Comparison of ENCODE assay signal across 11 cellular contexts in genomic region chr13:87680298-87680697, GRCh38. TPM values are rescaled to one million over a fixed set of nuclear protein-coding genes. Genes with fewer than 3 reads are reported as not detected.
A peak's percentile ranks its signal among the peaks of the same experiment; 100 is the strongest.
DNase-seq lines count a peak whose midpoint lies in the region; ATAC-seq and TF ChIP-seq lines count a peak whose summit lies in the region.
"Had no signal": no experiment of that assay in that cellular context is flagged by ENCODE, and none has a peak within 500 bp of the region (broad histone marks: within the 10 kb centered on the region; RNA-seq: fewer than 3 reads in every experiment).

No MANE protein-coding gene starts in this region.

- H3K36me3 ChIP-seq in BE2C (no peaks in the 10 kb centered on the region), right atrium auricular region (no peaks in the 10 kb centered on the region)

- H3K27me3 ChIP-seq in BE2C = no peaks in the 10 kb centered on the region
- H3K27me3 ChIP-seq in right atrium auricular region = peaks cover 4 to 14% of the 10 kb centered on the region in 2 donors

- DNase-seq in BE2C = peak; percentile 20
- DNase-seq in NCI-H748 (lab: John Stamatoyannopoulos, UW; ENCODE audit: unreplicated experiment) = peak; percentile 92
- no peak for DNase-seq in epithelial cell of proximal tubule (ENCODE audit: low read depth)
- DNase-seq in right atrium auricular region (ENCODE audit: low spot score) = no peak
- DNase-seq in activated gamma-delta T cell treated with Interleukin-2 at 50 U/mL for 16 hours = no peak
- DNase-seq: CD4-positive, alpha-beta memory T cell; left ventricle myocardium superior; posterior cingulate gyrus had no signal

- H3K4me3 ChIP-seq in BE2C (ENCODE audit: low read depth, low read length) (no peak overlapping the region), epithelial cell of proximal tubule (ENCODE audit: low read depth, low read length) (no peak overlapping the region), right atrium auricular region (no peak overlapping the region)

- H3K27ac ChIP-seq in right atrium auricular region = no peak overlapping the region

- peak; percentile 73 for TF ChIP-seq EP300 in Ishikawa (IDR thresholded peaks at IDR 0.05; ENCODE audit: borderline replicate concordance)

- peak; percentile 50 for TF ChIP-seq CTCF in BE2C (IDR thresholded peaks at IDR 0.05; ENCODE audit: low read depth, low read length)
- peak; percentile 57 for TF ChIP-seq CTCF in epithelial cell of proximal tubule (conservative IDR thresholded peaks at IDR 0.05; ENCODE audit: low read depth, low read length)
- TF ChIP-seq CTCF in right atrium auricular region (IDR thresholded peaks at IDR 0.05) = no peak

- peak; percentile 76 for TF ChIP-seq RAD21 in Ishikawa (IDR thresholded peaks at IDR 0.05; ENCODE audit: low read depth)

- H3K4me1 ChIP-seq in BE2C (no peaks in the 10 kb centered on the region), right atrium auricular region (peaks cover 0 to 13% of the 10 kb centered on the region in 2 donors)

- H3K9me3 ChIP-seq in BE2C = no peaks in the 10 kb centered on the region
- H3K9me3 ChIP-seq in right atrium auricular region = no peaks in the 10 kb centered on the region

- no peak for ATAC-seq in HG03378 (IDR thresholded peaks at IDR 0.05; ENCODE audit: unreplicated experiment)
- ATAC-seq in HG03442 (IDR thresholded peaks at IDR 0.05; ENCODE audit: unreplicated experiment) = no peak
- ATAC-seq: left ventricle myocardium superior had no signal

TF ChIP-seq in Ishikawa, 13 proteins besides CTCF, POLR2A, EP300 and RAD21:
- peak; percentile 62; the same call in 1 of the 2 replicates for TF ChIP-seq TEAD4 (IDR thresholded peaks at IDR 0.05)
- no peak for TF ChIP-seq USF1 (IDR thresholded peaks at IDR 0.05)
- TF ChIP-seq CEBPB (IDR thresholded peaks at IDR 0.05) = no peak
- TF ChIP-seq NFIC (IDR thresholded peaks at IDR 0.05) = peak; percentile 87
- TF ChIP-seq MAX (IDR thresholded peaks at IDR 0.05) = no peak
- no peak; the same call in 1 of the 2 replicates for TF ChIP-seq CREB1 (IDR thresholded peaks at IDR 0.05; ENCODE audit: low read depth)
- TF ChIP-seq YY1 (IDR thresholded peaks at IDR 0.05; ENCODE audit: low read depth) = no peak
- TF ChIP-seq TCF12 (IDR thresholded peaks at IDR 0.05; ENCODE audit: low read depth) = peak; percentile 68
- TF ChIP-seq FOXM1 (IDR thresholded peaks at IDR 0.05; ENCODE audit: borderline replicate concordance, low read depth) = peak; percentile 92
- TF ChIP-seq ZBTB7A (IDR thresholded peaks at IDR 0.05; ENCODE audit: low read depth) = no peak
- TF ChIP-seq EGR1 (IDR thresholded peaks at IDR 0.05) = no peak
- TF ChIP-seq TAF1 (IDR thresholded peaks at IDR 0.05; ENCODE audit: low read depth) = no peak
- TF ChIP-seq REST (IDR thresholded peaks at IDR 0.05; ENCODE audit: low read depth) = no peak
TF ChIP-seq in Ishikawa: peak in this region for 4.

RNA-seq across cellular contexts. Expression of gene SLITRK5, which starts 9.1 kb away (rescaled TPM):
- polyA plus RNA-seq in BE2C (2012; ENCODE audit: insufficient read depth, insufficient read length, low read depth) = 0.93 TPM
- total RNA-seq in epithelial cell of proximal tubule (under 0.01 TPM in 1 of 2 replicates, not detected in the other), right atrium auricular region (under 1 TPM; 0.04 to 0.07 TPM)

Comparison
In these comparisons a context has a peak if more than half of its experiments do, and no peak if none do; other contexts are left out.
1. DNase-seq: peak in BE2C (single experiment) and NCI-H748 (single experiment); none in epithelial cell of proximal tubule (single experiment), right atrium auricular region (single experiment) and activated gamma-delta T cell treated with Interleukin-2 at 50 U/mL for 16 hours (single experiment).
2. CTCF ChIP-seq: peak in BE2C (single experiment) and epithelial cell of proximal tubule (single experiment); none in right atrium auricular region (0 of 2).